In genomic region chr21:25953659-25954058, GRCh38 we compare ENCODE assay signal across 16 cellular contexts.
"Had no signal": no experiment of that assay in that cellular context is flagged by ENCODE, and none has a peak within 500 bp of the region (broad histone marks: within the 10 kb centered on the region; RNA-seq: fewer than 3 reads in every experiment).

No MANE protein-coding gene starts in this region.

- H3K4me1 ChIP-seq: parathyroid adenoma had no signal

- H3K27me3 ChIP-seq: neutrophil had no signal

- H3K79me2 ChIP-seq: parathyroid adenoma had no signal

- H2AFZ ChIP-seq: parathyroid adenoma had no signal

- H3K9me3 ChIP-seq: left ventricle myocardium inferior, neutrophil had no signal

- H3K27ac ChIP-seq: left ventricle myocardium inferior, neutrophil, parathyroid adenoma had no signal

- H3K9ac ChIP-seq: parathyroid adenoma had no signal

- DNase-seq: activated CD4-positive, alpha-beta memory T cell treated with anti-CD3 and anti-CD28 coated beads, Interleukin-2, amount 10 ng/mL, durations not matched to agents 7 days and 5 days; activated naive CD4-positive, alpha-beta T cell treated with anti-CD3 and anti-CD28 coated beads, Interleukin-2, amount 50 U/mL, for 16 hours; activated T-cell treated with anti-CD3 and anti-CD28 coated beads, Interleukin-2, amount 50 U/mL, for 24 hours; effector memory CD8-positive, alpha-beta T cell; erythroblast; hippocampal formation; left ventricle myocardium inferior; mesenchymal stem cell; natural killer cell; stimulated activated CD4-positive, alpha-beta T cell treated with anti-CD3 and anti-CD28 coated beads, Interleukin-15, amount 100 ng/mL, for 24 hours; stimulated activated CD4-positive, alpha-beta T cell treated with anti-CD3 and anti-CD28 coated beads, Interleukin-4, amount 100 ng/mL, for 1 hour; stimulated activated naive B cell treated with anti-CD40 and anti-IgM and Interleukin-4, amounts not matched to agents 10 μg/mL and 1 μg/mL and 100 μg/mL, for 72 hours; T-helper 1 cell; T1000 had no signal

- H3K4me3 ChIP-seq: left ventricle myocardium inferior had no signal

- ATAC-seq: effector memory CD8-positive, alpha-beta T cell; natural killer cell; stimulated activated naive B cell treated with anti-CD40 and anti-IgM and Interleukin-4, amounts not matched to agents 10 μg/mL and 1 μg/mL and 100 μg/mL, for 72 hours had no signal
